In genomic region chr3:15372918-15373317, GRCh38 we compare ENCODE assay signal across 11 cellular contexts.
"Had no signal": no experiment of that assay in that cellular context is flagged by ENCODE, and none has a peak within 500 bp of the region (broad histone marks: within the 10 kb centered on the region; RNA-seq: fewer than 3 reads in every experiment).

No MANE protein-coding gene starts in this region.

- DNase-seq: GM23248, GOT3, H7, H9, HCEC 1CT, HFFc6 had no signal

- H3K27ac ChIP-seq: GM23248 had no signal

- H3K4me3 ChIP-seq: GM23248, GM23338, HAP-1 had no signal

- ATAC-seq: GM23338, HCT116 had no signal

- H3K27ac Mint-ChIP-seq: GM23338, H9, HFFc6 had no signal

- H3K9me3 ChIP-seq: HAP-1 had no signal

- H3K9ac ChIP-seq: GM23248 had no signal

- H3K4me3 Mint-ChIP-seq: GM23338, H9, HFFc6 had no signal

- H3K36me3 ChIP-seq: HAP-1 had no signal

- FAIRE-seq: H1, H54 had no signal

- H3K9me3 Mint-ChIP-seq: GM23338, H9, HFFc6 had no signal

- H2AFZ ChIP-seq: GM23248, GM23338 had no signal

- H3K4me2 ChIP-seq: GM23338 had no signal
